Comparison of ENCODE assay signal across 13 cellular contexts in the genomic region with DNA sequence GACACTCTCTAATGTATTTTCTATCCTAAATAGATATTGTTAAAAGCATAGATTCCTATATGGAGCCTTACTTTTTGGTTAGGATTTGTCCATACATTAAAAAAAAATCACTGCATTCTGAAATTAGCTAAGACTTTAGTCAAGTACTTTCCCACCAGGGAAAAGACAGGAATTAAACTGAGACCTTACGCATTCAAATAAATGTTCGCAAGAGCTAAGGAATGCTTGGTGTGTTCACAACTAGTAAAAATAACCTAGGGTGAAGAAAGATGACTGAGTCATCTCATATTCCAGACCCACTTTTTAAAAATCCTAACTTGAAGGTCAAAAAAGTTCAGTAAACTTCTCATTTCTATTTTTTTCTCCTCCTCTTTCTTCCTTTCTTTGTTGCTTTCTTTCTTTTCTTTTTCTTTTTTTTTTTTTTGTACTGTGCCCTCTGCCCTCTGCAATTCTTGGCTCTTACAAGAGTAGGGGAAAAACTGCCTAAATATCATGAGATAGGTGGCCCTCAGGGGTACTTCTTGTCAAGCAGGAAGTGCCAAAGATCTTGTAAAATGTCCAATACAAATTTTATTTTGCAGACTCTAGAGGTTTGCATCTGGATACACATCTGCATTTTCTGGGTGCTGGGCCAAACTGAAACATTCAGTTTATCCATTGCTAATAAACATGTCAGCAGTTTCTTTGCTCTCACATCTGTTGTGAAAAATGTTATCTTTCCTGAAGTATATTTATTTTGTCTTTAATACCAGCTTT.
DNase-seq lines count a peak whose midpoint lies in the region; ATAC-seq, FAIRE-seq and TF ChIP-seq lines count a peak whose summit lies in the region.
"Had no signal": no experiment of that assay in that cellular context is flagged by ENCODE, and none has a peak within 500 bp of the region (broad histone marks: within the 10 kb centered on the region; RNA-seq: fewer than 3 reads in every experiment).

No MANE protein-coding gene starts in this region.

- H3K4me1 Mint-ChIP-seq in astrocyte (ENCODE audit: low read depth, unreplicated experiment) = peaks cover 9% of the 10 kb centered on the region
- H3K4me1 Mint-ChIP-seq: CD14-positive monocyte had no signal

- H3K79me2 ChIP-seq in astrocyte (ENCODE audit: insufficient read depth, low read length) = no peaks in the 10 kb centered on the region

- TF ChIP-seq CTCF in astrocyte (IDR thresholded peaks at IDR 0.05; ENCODE audit: insufficient read depth, low read depth, low read length) = no peak
- no peak for TF ChIP-seq CTCF in upper lobe of right lung (IDR thresholded peaks at IDR 0.05)

- peak; percentile 83 for ATAC-seq in Right ventricle myocardium superior (ENCODE audit: poor library complexity)
- ATAC-seq in upper lobe of right lung = no peak
- no peak for ATAC-seq in GM18870 (IDR thresholded peaks at IDR 0.05; ENCODE audit: unreplicated experiment)
- ATAC-seq: body of pancreas, left colon had no signal

- peak; percentile 85 for FAIRE-seq in astrocyte (lab: Jason Lieb, UNC)

- no peaks in the 10 kb centered on the region for H3K27me3 Mint-ChIP-seq in astrocyte (ENCODE audit: low read depth, unreplicated experiment)

- H3K4me1 ChIP-seq in astrocyte (ENCODE audit: insufficient read depth, low read length) (peaks cover 10% of the 10 kb centered on the region), skeletal muscle tissue (ENCODE audit: control insufficient read depth in 3 of 3, insufficient read depth in 3 of 3, low read length in 3 of 3) (peaks cover 0 to 9% (median 5%) of the 10 kb centered on the region in 3 donors), upper lobe of right lung (peaks cover 5% of the 10 kb centered on the region)
- H3K4me1 ChIP-seq: body of pancreas had no signal

- DNase-seq in EH (ENCODE audit: low read depth) (peak; percentile 91), astrocyte (ENCODE audit: low read depth) (peak; percentile 85), Right ventricle myocardium superior (no peak), NCI-H2196 (lab: John Stamatoyannopoulos, UW; ENCODE audit: unreplicated experiment) (no peak), upper lobe of right lung (no peak), hypothalamus (lab: John Stamatoyannopoulos, UW) (no peak)
- DNase-seq: body of pancreas, left colon, testis had no signal

- H3K36me3 Mint-ChIP-seq in astrocyte (ENCODE audit: low read depth, unreplicated experiment) = no peaks in the 10 kb centered on the region
- H3K36me3 Mint-ChIP-seq: CD14-positive monocyte had no signal

- H3K36me3 ChIP-seq in astrocyte (ENCODE audit: insufficient read depth, low read length) (no peaks in the 10 kb centered on the region), skeletal muscle tissue (ENCODE audit: control insufficient read depth in 3 of 3, insufficient read depth in 3 of 3, low read length in 3 of 3) (no peaks in the 10 kb centered on the region), upper lobe of right lung (no peaks in the 10 kb centered on the region)

- no peak overlapping the region for H2AFZ ChIP-seq in astrocyte (ENCODE audit: low read depth, low read length)

- intact Hi-C loops in Right ventricle myocardium superior (cut with DNase I) = no loop called here
- intact Hi-C loops in upper lobe of right lung (cut with DNase I) = no loop called here

- no peaks in the 10 kb centered on the region for H3K9me3 Mint-ChIP-seq in astrocyte (ENCODE audit: unreplicated experiment)

- H3K9ac ChIP-seq in astrocyte (ENCODE audit: low read length) (peak overlapping the region; percentile 55), skeletal muscle tissue (ENCODE audit: low read depth in 1 of 3, low read length in 3 of 3) (no peak overlapping the region)

- H3K4me3 Mint-ChIP-seq in astrocyte (ENCODE audit: unreplicated experiment) = no peak overlapping the region
- H3K4me3 Mint-ChIP-seq: CD14-positive monocyte had no signal

- peak overlapping the region; percentile 82 for H3K27ac ChIP-seq in astrocyte (ENCODE audit: low read depth, low read length)
- peak overlapping the region; percentile 58 for H3K27ac ChIP-seq in skeletal muscle tissue (ENCODE audit: low read depth, low read length)
- no peak overlapping the region for H3K27ac ChIP-seq in upper lobe of right lung
- H3K27ac ChIP-seq: RWPE1 had no signal

- H3K9me3 ChIP-seq in astrocyte (ENCODE audit: insufficient read depth, low read depth, low read length) (no peaks in the 10 kb centered on the region), skeletal muscle tissue (ENCODE audit: control insufficient read depth in 3 of 3, low read length in 3 of 3) (peaks cover 0 to 2% (median 0%) of the 10 kb centered on the region in 3 donors), upper lobe of right lung (no peaks in the 10 kb centered on the region)
- H3K9me3 ChIP-seq: body of pancreas, testis had no signal

- peak overlapping the region; percentile 9 for H3K4me3 ChIP-seq in astrocyte (ENCODE audit: insufficient read depth, low read depth, low read length)
- H3K4me3 ChIP-seq in skeletal muscle tissue (ENCODE audit: low read length in 3 of 3) = no peak overlapping the region
- H3K4me3 ChIP-seq in upper lobe of right lung = no peak overlapping the region
- H3K4me3 ChIP-seq: body of pancreas, testis had no signal

- H3K27ac Mint-ChIP-seq in astrocyte (ENCODE audit: unreplicated experiment) = peak overlapping the region; percentile 60
- H3K27ac Mint-ChIP-seq: CD14-positive monocyte had no signal

- H3K27me3 ChIP-seq in astrocyte (ENCODE audit: insufficient read depth, low read length) (no peaks in the 10 kb centered on the region), skeletal muscle tissue (ENCODE audit: control insufficient read depth in 3 of 3, insufficient read depth in 3 of 3, low read length in 3 of 3) (no peaks in the 10 kb centered on the region), upper lobe of right lung (no peaks in the 10 kb centered on the region)
- H3K27me3 ChIP-seq: body of pancreas, testis had no signal

- H4K20me1 ChIP-seq in astrocyte (ENCODE audit: insufficient read depth, low read length) = no peaks in the 10 kb centered on the region

- H3K4me2 ChIP-seq in astrocyte (ENCODE audit: low read length) = peak overlapping the region; percentile 71

Comparison
In these comparisons a context has a peak if more than half of its experiments do, and no peak if none do; other contexts are left out.
1. DNase-seq: peak in EH (single experiment) and astrocyte (single experiment); none in Right ventricle myocardium superior (single experiment), NCI-H2196 (single experiment), upper lobe of right lung (single experiment) and hypothalamus (0 of 51).